In genomic region chr9:137531099-137531765, GRCh38 we compare ENCODE assay signal across 21 cellular contexts. TPM values are rescaled to one million over a fixed set of nuclear protein-coding genes. Genes with fewer than 3 reads are reported as not detected.
DNase-seq lines count a peak whose midpoint lies in the region; ATAC-seq, FAIRE-seq and TF ChIP-seq lines count a peak whose summit lies in the region.
"Had no signal": no experiment of that assay in that cellular context is flagged by ENCODE, and none has a peak within 500 bp of the region (broad histone marks: within the 10 kb centered on the region; RNA-seq: fewer than 3 reads in every experiment).

No MANE protein-coding gene starts in this region.

- H3K9me3 ChIP-seq in K562 (replicated peaks; ENCODE audit: control insufficient read depth, insufficient read depth, low read depth, low read length), result no peaks in the 10 kb centered on the region
- H3K9me3 ChIP-seq: A549, neutrophil, stomach had no signal

- H3K9me1 ChIP-seq in K562 (ENCODE audit: control insufficient read depth, insufficient read depth, low read length), result no peaks in the 10 kb centered on the region

- H2AFZ ChIP-seq in K562 (ENCODE audit: low read depth, low read length), result no peak overlapping the region

- H3K4me3 ChIP-seq in K562, result no peak overlapping the region
- H3K4me3 ChIP-seq: A549, heart right ventricle, stomach had no signal

- no peak overlapping the region for H3K4me3 Mint-ChIP-seq in neural crest cell
- H3K4me3 Mint-ChIP-seq: activated CD8-positive, alpha-beta T cell treated with anti-CD3 and anti-CD28 coated beads, Interleukin-2, amount 10 ng/mL, durations not matched to agents 7 days and 5 days; activated T-cell treated with anti-CD3 and anti-CD28 coated beads, Interleukin-2, amount 50 U/mL, for 4 hours; immature natural killer cell had no signal

- WGBS in K562 (ENCODE audit: insufficient coverage, low coverage, missing lambda C conversion rate), result 52% methylated on average over 17 of the region's 17 CpGs

- no peaks in the 10 kb centered on the region for H3K36me3 ChIP-seq in K562 (ENCODE audit: control insufficient read depth, insufficient read depth, low read length)
- H3K36me3 ChIP-seq: neutrophil had no signal

- TF ChIP-seq POLR2A in K562 (conservative IDR thresholded peaks at IDR 0.05), result no peak

- H4K20me1 ChIP-seq in K562 (replicated peaks; ENCODE audit: control insufficient read depth, insufficient read depth, low read length), result no peaks in the 10 kb centered on the region

- CTCF ChIA-PET in K562 (lab: Yijun Ruan, JAX; ENCODE audit: low intra/inter-chr PET ratio), result no interaction called here

- TF ChIP-seq EP300 in K562 (IDR thresholded peaks at IDR 0.05; ENCODE audit: low read length), result no peak

- H3K36me3 Mint-ChIP-seq in neural crest cell (ENCODE audit: low read depth), result no peaks in the 10 kb centered on the region
- H3K36me3 Mint-ChIP-seq: immature natural killer cell had no signal

- in situ Hi-C loops in K562 (cut with MboI), result no loop called here

- intact Hi-C loops in K562 (cut with micrococcal nuclease), result loop anchor here (5.0 to 10.0 kb wide), 2 partner anchors 86 to 229 kb away; partner anchors contain the start of genes ENTPD8 and NRARP

- no peaks in the 10 kb centered on the region for H3K79me2 ChIP-seq in K562 (ENCODE audit: control insufficient read depth, insufficient read depth, low read length)

- H3K27ac ChIP-seq in K562 (ENCODE audit: extremely low read depth, low read depth, low read length), result no peak overlapping the region
- H3K27ac ChIP-seq: A549, C4-2B, heart right ventricle, neutrophil had no signal

- H3K27me3 Mint-ChIP-seq in neural crest cell (ENCODE audit: low read depth), result no peaks in the 10 kb centered on the region

- peaks cover 7 to 8% of the 10 kb centered on the region in 2 experiments; a peak in 4 of 5 replicates for H3K4me1 ChIP-seq in K562 (replicated peaks in 1 of 2; ENCODE audit: control insufficient read depth in 2 of 2, insufficient read depth in 2 of 2, low read length in 2 of 2)

- peak overlapping the region; percentile 13 for H3K27ac Mint-ChIP-seq in neural crest cell (ENCODE audit: unreplicated experiment)
- H3K27ac Mint-ChIP-seq: activated CD8-positive, alpha-beta T cell treated with anti-CD3 and anti-CD28 coated beads, Interleukin-2, amount 10 ng/mL, durations not matched to agents 7 days and 5 days; immature natural killer cell had no signal

- POLR2A ChIA-PET in K562 (lab: Yijun Ruan, JAX), result interaction anchor here (0.6 to 0.8 kb wide), 2 partner anchors 21 to 290 kb away, joined by 4 to 5 read pairs; partner anchors contain the start of gene MRPL41

- no TSS peak for BruUV-seq in K562 (replicated peaks; lab: Mats Ljungman, UMichigan)

- H3K27me3 ChIP-seq in K562 (ENCODE audit: control insufficient read depth in 2 of 2, insufficient read depth in 2 of 2, low read length in 2 of 2), result no peaks in the 10 kb centered on the region
- H3K27me3 ChIP-seq: heart right ventricle, neutrophil, stomach had no signal

- DNase-seq in AG08396 (ENCODE audit: low spot score), result peak; percentile 42
- no peak for DNase-seq in K562 (ENCODE audit: extremely low read depth in 1 of 4, low spot score in 3 of 4)
- DNase-seq in neural crest cell (ENCODE audit: low read depth, low spot score), result no peak
- no peak for DNase-seq in superior temporal gyrus (ENCODE audit: extremely low spot score)
- DNase-seq in activated CD4-positive, alpha-beta T cell treated with anti-CD3 and anti-CD28 coated beads, Interleukin-2, amount 50 U/mL, for 1 hour, result no peak
- DNase-seq in DMS79 (lab: John Stamatoyannopoulos, UW), result no peak
- DNase-seq: activated CD8-positive, alpha-beta T cell treated with anti-CD3 and anti-CD28 coated beads, Interleukin-2, amount 10 ng/mL, durations not matched to agents 7 days and 5 days; activated naive CD4-positive, alpha-beta T cell treated with anti-CD3 and anti-CD28 coated beads, Interleukin-2, amount 50 U/mL, for 16 hours; activated T-cell treated with anti-CD3 and anti-CD28 coated beads, Interleukin-2, amount 50 U/mL, for 4 hours; heart right ventricle; immature natural killer cell; Karpas-422; left ventricle myocardium superior; NCI-H187 treated with DMSO at 0.1 percent for 48 hours; stimulated activated CD4-positive, alpha-beta T cell treated with anti-CD3 and anti-CD28 coated beads, Interleukin-4, amount 100 ng/mL, for 4 hours; stomach; T1000 had no signal

- ATAC-seq in K562, result no peak; the same call in 2 of the 3 replicates
- ATAC-seq: A549; activated CD8-positive, alpha-beta T cell treated with anti-CD3 and anti-CD28 coated beads, Interleukin-2, amount 10 ng/mL, durations not matched to agents 7 days and 5 days; activated T-cell treated with anti-CD3 and anti-CD28 coated beads, Interleukin-2, amount 50 U/mL, for 4 hours; heart right ventricle; left ventricle myocardium superior had no signal

- peaks cover 2% of the 10 kb centered on the region for H3K9me3 Mint-ChIP-seq in neural crest cell

- H3K4me1 Mint-ChIP-seq in neural crest cell, result peaks cover 7% of the 10 kb centered on the region

- H3K4me2 ChIP-seq in K562 (ENCODE audit: insufficient read depth, low read length), result no peak overlapping the region
- H3K4me2 ChIP-seq: A549 had no signal

- TF ChIP-seq RAD21 in K562 (CRISPR knock-in tag; conservative IDR thresholded peaks at IDR 0.05 in 1 of 2, IDR thresholded peaks at IDR 0.05 in 1 of 2), result no peak

- FAIRE-seq in K562 (lab: Jason Lieb, UNC), result no peak
- FAIRE-seq: A549, urothelium cell line had no signal

- no peak overlapping the region; a peak in 1 of 4 replicates for H3K9ac ChIP-seq in K562 (ENCODE audit: insufficient read depth in 1 of 2, low read depth in 2 of 2, low read length in 2 of 2)

- no peak for TF ChIP-seq CTCF in K562 (IDR thresholded peaks at IDR 0.05 in 2 of 3, conservative IDR thresholded peaks at IDR 0.05 in 1 of 3; ENCODE audit: insufficient read depth in 2 of 3, low read depth in 1 of 3, low read length in 3 of 3)
- TF ChIP-seq CTCF in neural crest cell (conservative IDR thresholded peaks at IDR 0.05), result no peak

RNA-seq across cellular contexts. Expression of gene PNPLA7, which starts 19.0 kb away (rescaled TPM):
- total RNA-seq in K562 (2011; cell fraction: chromatin; rRNA removed; ENCODE audit: low replicate concordance), result 2.8 and 5.5 TPM in 2 replicates
- total RNA-seq in K562 (2011; cell fraction: nucleolus; rRNA removed), result 2.0 and 3.0 TPM in 2 replicates
- total RNA-seq in K562 (2011; cell fraction: nucleoplasm; rRNA removed), result 2.3 and 3.4 TPM in 2 replicates
- total RNA-seq in K562 (2014; rRNA removed) (0.14 and 0.45 TPM in 2 replicates), K562 (2014; rRNA removed; fragmentation: Illumina TruSeq; extraction: Trizol) (0.04 TPM in 1 of 2 replicates, not detected in the other), K562 (2015; rRNA removed; fragmentation: Illumina TruSeq; extraction: Trizol) (0.19 and 0.22 TPM in 2 replicates), K562 (2021) (0.58 and 0.75 TPM in 2 replicates), neural crest cell (1.8 and 2.2 TPM in 2 replicates)
- polyA plus RNA-seq in K562 (2011; rRNA removed) (0.17 and 0.66 TPM in 2 replicates), K562 (2014; fragmentation: Illumina TruSeq; extraction: Trizol) (0.31 and 0.44 TPM in 2 replicates), K562 (2014; fragmentation: Nextera tagmentation; extraction: Ambion mirVana) (under 1 TPM in 1 of 2 experiments, not detected in 1; 0.01 TPM), K562 (2014; rRNA removed) (0.78 and 0.85 TPM in 2 replicates)
- polyA plus RNA-seq in K562 (2011; cell fraction: cytosol; rRNA removed), result 0.16 and 0.19 TPM in 2 replicates
- 4.1 and 5.1 TPM in 2 replicates for polyA plus RNA-seq in K562 (2011; cell fraction: nucleus; rRNA removed)
- 0.95 and 2.4 TPM in 2 replicates for polyA plus RNA-seq in K562 (2012)
- polyA minus RNA-seq in K562 (2011; rRNA and poly(A)+ RNA removed), result 0.07 and 0.12 TPM in 2 replicates
- polyA minus RNA-seq in K562 (2011; cell fraction: cytosol; rRNA and poly(A)+ RNA removed), result 0.19 and 0.46 TPM in 2 replicates
- polyA minus RNA-seq in K562 (2011; cell fraction: nucleus; rRNA and poly(A)+ RNA removed), result 0.54 and 1.00 TPM in 2 replicates

RNA-seq across cellular contexts. Expression of gene MRPL41, which starts 20.4 kb away (rescaled TPM):
- total RNA-seq in K562 (2011; cell fraction: chromatin; rRNA removed; ENCODE audit: low replicate concordance), result 2.1 and 9.1 TPM in 2 replicates
- 19.8 and 28.3 TPM in 2 replicates for total RNA-seq in K562 (2011; cell fraction: nucleolus; rRNA removed)
- total RNA-seq in K562 (2011; cell fraction: nucleoplasm; rRNA removed), result 9.6 and 10.5 TPM in 2 replicates
- total RNA-seq in K562 (2014; rRNA removed) (239 and 259 TPM in 2 replicates), K562 (2014; rRNA removed; fragmentation: Illumina TruSeq; extraction: Trizol) (9.2 and 11.6 TPM in 2 replicates), K562 (2015; rRNA removed; fragmentation: Illumina TruSeq; extraction: Trizol) (54.9 and 58.3 TPM in 2 replicates), K562 (2021) (146 and 158 TPM in 2 replicates), neural crest cell (40.9 and 42.0 TPM in 2 replicates)
- polyA plus RNA-seq in K562 (2011; rRNA removed) (21.6 and 23.7 TPM in 2 replicates), K562 (2014; fragmentation: Illumina TruSeq; extraction: Trizol) (10.4 and 32.9 TPM in 2 replicates), K562 (2014; fragmentation: Nextera tagmentation; extraction: Ambion mirVana) (1 to 10 TPM; 2.6 to 4.1 TPM), K562 (2014; rRNA removed) (184 and 216 TPM in 2 replicates)
- polyA plus RNA-seq in K562 (2011; cell fraction: cytosol; rRNA removed), result 35.6 and 169 TPM in 2 replicates
- polyA plus RNA-seq in K562 (2011; cell fraction: nucleus; rRNA removed), result 18.9 and 28.4 TPM in 2 replicates
- polyA plus RNA-seq in K562 (2012), result 75.7 and 99.4 TPM in 2 replicates
- 1.7 and 3.9 TPM in 2 replicates for polyA minus RNA-seq in K562 (2011; rRNA and poly(A)+ RNA removed)
- polyA minus RNA-seq in K562 (2011; cell fraction: cytosol; rRNA and poly(A)+ RNA removed), result 21.6 and 22.5 TPM in 2 replicates
- 4.7 and 8.7 TPM in 2 replicates for polyA minus RNA-seq in K562 (2011; cell fraction: nucleus; rRNA and poly(A)+ RNA removed)

RNA-seq across cellular contexts. Expression of gene DPH7, which starts 47.5 kb away (rescaled TPM):
- 207 and 328 TPM in 2 replicates for total RNA-seq in K562 (2011; cell fraction: chromatin; rRNA removed; ENCODE audit: low replicate concordance)
- 176 and 183 TPM in 2 replicates for total RNA-seq in K562 (2011; cell fraction: nucleolus; rRNA removed)
- total RNA-seq in K562 (2011; cell fraction: nucleoplasm; rRNA removed), result 193 and 208 TPM in 2 replicates
- total RNA-seq in K562 (2014; rRNA removed) (49.7 and 54.8 TPM in 2 replicates), K562 (2014; rRNA removed; fragmentation: Illumina TruSeq; extraction: Trizol) (25.5 and 31.8 TPM in 2 replicates), K562 (2015; rRNA removed; fragmentation: Illumina TruSeq; extraction: Trizol) (30.8 and 31.4 TPM in 2 replicates), K562 (2021) (53.0 and 54.0 TPM in 2 replicates), neural crest cell (59.0 and 63.0 TPM in 2 replicates)
- polyA plus RNA-seq in K562 (2011; rRNA removed) (56.1 and 64.2 TPM in 2 replicates), K562 (2014; fragmentation: Illumina TruSeq; extraction: Trizol) (37.1 and 41.3 TPM in 2 replicates), K562 (2014; fragmentation: Nextera tagmentation; extraction: Ambion mirVana) (10 to 100 TPM; 13.9 to 21.4 TPM), K562 (2014; rRNA removed) (65.5 and 68.6 TPM in 2 replicates)
- polyA plus RNA-seq in K562 (2011; cell fraction: cytosol; rRNA removed), result 42.3 and 50.6 TPM in 2 replicates
- polyA plus RNA-seq in K562 (2011; cell fraction: nucleus; rRNA removed), result 337 and 348 TPM in 2 replicates
- polyA plus RNA-seq in K562 (2012), result 32.2 and 49.3 TPM in 2 replicates
- 24.1 and 28.0 TPM in 2 replicates for polyA minus RNA-seq in K562 (2011; rRNA and poly(A)+ RNA removed)
- 10.1 and 16.2 TPM in 2 replicates for polyA minus RNA-seq in K562 (2011; cell fraction: cytosol; rRNA and poly(A)+ RNA removed)
- 42.9 and 65.3 TPM in 2 replicates for polyA minus RNA-seq in K562 (2011; cell fraction: nucleus; rRNA and poly(A)+ RNA removed)

RNA-seq across cellular contexts. Expression of gene ZMYND19, which starts 59.1 kb away (rescaled TPM):
- total RNA-seq in K562 (2011; cell fraction: chromatin; rRNA removed; ENCODE audit: low replicate concordance), result 64.8 and 136 TPM in 2 replicates
- total RNA-seq in K562 (2011; cell fraction: nucleolus; rRNA removed), result 82.2 and 86.9 TPM in 2 replicates
- 72.2 and 86.4 TPM in 2 replicates for total RNA-seq in K562 (2011; cell fraction: nucleoplasm; rRNA removed)
- 71.7 and 91.1 TPM in 2 replicates for total RNA-seq in K562 (2014; rRNA removed)
- total RNA-seq in K562 (2014; rRNA removed; fragmentation: Illumina TruSeq; extraction: Trizol), result 25.8 and 29.0 TPM in 2 replicates
- 53.8 and 54.1 TPM in 2 replicates for total RNA-seq in K562 (2015; rRNA removed; fragmentation: Illumina TruSeq; extraction: Trizol)
- 80.9 and 86.7 TPM in 2 replicates for total RNA-seq in K562 (2021)
- 38.8 and 44.0 TPM in 2 replicates for polyA plus RNA-seq in K562 (2011; rRNA removed)
- 44.8 and 62.0 TPM in 2 replicates for polyA plus RNA-seq in K562 (2011; cell fraction: cytosol; rRNA removed)
- 169 and 210 TPM in 2 replicates for polyA plus RNA-seq in K562 (2011; cell fraction: nucleus; rRNA removed)
- polyA plus RNA-seq in K562 (2012), result 34.1 and 42.5 TPM in 2 replicates
- 33.6 and 44.3 TPM in 2 replicates for polyA plus RNA-seq in K562 (2014; fragmentation: Illumina TruSeq; extraction: Trizol)
- polyA plus RNA-seq in K562 (2014; fragmentation: Nextera tagmentation; extraction: Ambion mirVana), result 1 to 10 TPM; 1.0 to 2.4 TPM
- polyA plus RNA-seq in K562 (2014; rRNA removed), result 71.0 and 71.7 TPM in 2 replicates
- polyA minus RNA-seq in K562 (2011; rRNA and poly(A)+ RNA removed), result 13.9 and 22.3 TPM in 2 replicates
- 23.8 and 30.1 TPM in 2 replicates for polyA minus RNA-seq in K562 (2011; cell fraction: cytosol; rRNA and poly(A)+ RNA removed)
- 27.6 and 35.2 TPM in 2 replicates for polyA minus RNA-seq in K562 (2011; cell fraction: nucleus; rRNA and poly(A)+ RNA removed)
- total RNA-seq in neural crest cell, result 71.9 and 72.6 TPM in 2 replicates
